ENCODE assay signal across 8 cellular contexts in genomic region chr12:108563135-108563803, GRCh38. TPM values are rescaled to one million over a fixed set of nuclear protein-coding genes. Genes with fewer than 3 reads are reported as not detected.
DNase-seq lines count a peak whose midpoint lies in the region; ATAC-seq lines count a peak whose summit lies in the region.

No MANE protein-coding gene starts in this region.

- H3K4me3 Mint-ChIP-seq in activated CD4-positive, alpha-beta T cell treated with anti-CD3 and anti-CD28 coated beads for 36 hours: peak overlapping the region; percentile 100

- intact Hi-C loops in activated CD4-positive, alpha-beta T cell treated with anti-CD3 and anti-CD28 coated beads for 36 hours (cut with DNase I, micrococcal nuclease): loop anchor here (1.0 to 10.0 kb wide), 19 partner anchors 10 to 1471 kb away; partner anchors contain the start of genes ALKBH2 (in 2 of the 2), CORO1C (in 1 of the 2), CRY1 (in 1 of the 2) and MMAB (in 1 of the 2)

- H3K4me1 Mint-ChIP-seq in activated CD4-positive, alpha-beta T cell treated with anti-CD3 and anti-CD28 coated beads for 36 hours: peaks cover 50% of the 10 kb centered on the region

- peak overlapping the region; percentile 93 for H3K27ac Mint-ChIP-seq in activated CD4-positive, alpha-beta T cell treated with anti-CD3 and anti-CD28 coated beads for 36 hours

- POLR2A ChIA-PET in activated CD4-positive, alpha-beta T cell treated with anti-CD3 and anti-CD28 coated beads for 36 hours (lab: Charles Lee): interaction anchor here (0.5 to 1.7 kb wide), 4 partner anchors 54 to 126 kb away, joined by 3 to 7 read pairs (median 7); no protein-coding TSS in a partner anchor

- peaks cover 49% of the 10 kb centered on the region for H3K36me3 Mint-ChIP-seq in activated CD4-positive, alpha-beta T cell treated with anti-CD3 and anti-CD28 coated beads for 36 hours (ENCODE audit: low read depth)

- peak; percentile 39 for ATAC-seq in GM18517 (IDR thresholded peaks at IDR 0.05; ENCODE audit: unreplicated experiment)
- ATAC-seq in HG03378 (IDR thresholded peaks at IDR 0.05; ENCODE audit: unreplicated experiment): peak; percentile 33
- ATAC-seq in activated CD4-positive, alpha-beta T cell treated with anti-CD3 and anti-CD28 coated beads for 36 hours: peak; percentile 60

- CTCF ChIA-PET in activated CD4-positive, alpha-beta T cell treated with anti-CD3 and anti-CD28 coated beads for 36 hours (lab: Charles Lee): interaction anchor here (0.7 to 12.8 kb wide), 10 partner anchors 56 to 538 kb away, joined by 3 to 270 read pairs (median 4); no protein-coding TSS in a partner anchor

- H3K9me3 Mint-ChIP-seq in activated CD4-positive, alpha-beta T cell treated with anti-CD3 and anti-CD28 coated beads for 36 hours (ENCODE audit: low read depth): no peaks in the 10 kb centered on the region

- H3K27ac ChIP-seq in cingulate gyrus (ENCODE audit: low read depth, low read length): peak overlapping the region; percentile 78

- DNase-seq in 8988T (peak; percentile 69), NCI-H510A treated with DMSO at 0.1 percent for 48 hours (lab: John Stamatoyannopoulos, UW) (peak; percentile 80), left kidney (ENCODE audit: low read depth, low spot score) (peak; percentile 94)
- DNase-seq in activated CD4-positive, alpha-beta T cell treated with anti-CD3 and anti-CD28 coated beads for 36 hours: peak; percentile 93
- DNase-seq in stimulated activated CD4-positive, alpha-beta T cell treated with anti-CD3 and anti-CD28 coated beads, Interleukin-1b, Interleukin-23, amount 100 ng/mL, for 48 hours: peak; percentile 86

- no peaks in the 10 kb centered on the region for H3K27me3 Mint-ChIP-seq in activated CD4-positive, alpha-beta T cell treated with anti-CD3 and anti-CD28 coated beads for 36 hours

RNA-seq across cellular contexts. Expression of gene ISCU, which starts 0.9 kb away (rescaled TPM):
- 10 to 100 TPM; 67.3 to 83.8 TPM for total RNA-seq in activated CD4-positive, alpha-beta T cell treated with anti-CD3 and anti-CD28 coated beads for 36 hours

RNA-seq across cellular contexts. Expression of gene SART3, which starts 2.3 kb away (rescaled TPM):
- total RNA-seq in activated CD4-positive, alpha-beta T cell treated with anti-CD3 and anti-CD28 coated beads for 36 hours: 10 to 100 TPM; 69.3 to 87.1 TPM

RNA-seq across cellular contexts. Expression of gene TMEM119, which starts 34.6 kb away (rescaled TPM):
- total RNA-seq in activated CD4-positive, alpha-beta T cell treated with anti-CD3 and anti-CD28 coated beads for 36 hours: under 1 TPM; 0.21 to 0.28 TPM

RNA-seq across cellular contexts. Expression of gene FICD, which starts 48.2 kb away (rescaled TPM):
- 1 to 10 TPM; 3.5 to 4.5 TPM for total RNA-seq in activated CD4-positive, alpha-beta T cell treated with anti-CD3 and anti-CD28 coated beads for 36 hours

Comparison
In these comparisons a context has a peak if more than half of its experiments do, and no peak if none do; other contexts are left out.
1. Peak in every context shown above with its lines: DNase-seq, ATAC-seq and H3K27ac ChIP-seq.